ENCODE assay signal across 17 cellular contexts in genomic region chr17:58703887-58704286, GRCh38. TPM values are rescaled to one million over a fixed set of nuclear protein-coding genes. Genes with fewer than 3 reads are reported as not detected.
DNase-seq lines count a peak whose midpoint lies in the region; ATAC-seq and TF ChIP-seq lines count a peak whose summit lies in the region.
"Had no signal": no experiment of that assay in that cellular context is flagged by ENCODE, and none has a peak within 500 bp of the region (broad histone marks: within the 10 kb centered on the region; RNA-seq: fewer than 3 reads in every experiment).

No MANE protein-coding gene starts in this region.

- H3K9me3 ChIP-seq in PC-3 (ENCODE audit: low read length) (no peaks in the 10 kb centered on the region), endodermal cell (ENCODE audit: control insufficient read depth, low read length) (peaks cover 9% of the 10 kb centered on the region), smooth muscle cell (replicated peaks; ENCODE audit: low read depth) (no peaks in the 10 kb centered on the region), ovary (no peaks in the 10 kb centered on the region), suprapubic skin (no peaks in the 10 kb centered on the region)
- H3K9me3 ChIP-seq: BLaER1, Caco-2 had no signal

- no peaks in the 10 kb centered on the region for H3K9me3 Mint-ChIP-seq in T-helper 2 cell treated with Interferon-gamma antibody and Interleukin-4, amounts not matched to agents 5 μg/mL and 100 μg/mL, for 36 hours
- H3K9me3 Mint-ChIP-seq in endodermal cell: peaks cover 5% of the 10 kb centered on the region
- H3K9me3 Mint-ChIP-seq: CD8-positive, alpha-beta memory T cell; GM23338 had no signal

- peak overlapping the region; percentile 31 for H3K27ac Mint-ChIP-seq in T-helper 2 cell treated with Interferon-gamma antibody and Interleukin-4, amounts not matched to agents 5 μg/mL and 100 μg/mL, for 36 hours
- H3K27ac Mint-ChIP-seq in endodermal cell: no peak overlapping the region
- H3K27ac Mint-ChIP-seq: GM23338 had no signal

- H3K79me2 ChIP-seq in PC-3 (ENCODE audit: low read length) (no peaks in the 10 kb centered on the region), smooth muscle cell (ENCODE audit: low read depth) (no peaks in the 10 kb centered on the region)

- H3K27me3 ChIP-seq in PC-3 (ENCODE audit: low read length) (no peaks in the 10 kb centered on the region), endodermal cell (ENCODE audit: control insufficient read depth, insufficient read depth, low read length, poor library complexity, severe bottlenecking) (no peaks in the 10 kb centered on the region), smooth muscle cell (ENCODE audit: low read depth) (no peaks in the 10 kb centered on the region), ovary (no peaks in the 10 kb centered on the region), suprapubic skin (no peaks in the 10 kb centered on the region)
- H3K27me3 ChIP-seq: BLaER1 had no signal

- H3K4me3 ChIP-seq in PC-3 (ENCODE audit: low read length) (no peak overlapping the region), endodermal cell (ENCODE audit: low read length) (no peak overlapping the region), smooth muscle cell (no peak overlapping the region), ovary (no peak overlapping the region), suprapubic skin (no peak overlapping the region)
- H3K4me3 ChIP-seq: BLaER1, GM23338 had no signal

- H4K20me1 ChIP-seq in PC-3 (ENCODE audit: low read length) (no peaks in the 10 kb centered on the region), smooth muscle cell (ENCODE audit: low read depth) (no peaks in the 10 kb centered on the region)
- H4K20me1 ChIP-seq: BLaER1 had no signal

- H3K27me3 Mint-ChIP-seq in T-helper 2 cell treated with Interferon-gamma antibody and Interleukin-4, amounts not matched to agents 5 μg/mL and 100 μg/mL, for 36 hours (ENCODE audit: low read depth): no peaks in the 10 kb centered on the region
- no peaks in the 10 kb centered on the region for H3K27me3 Mint-ChIP-seq in endodermal cell (ENCODE audit: insufficient read depth)
- H3K27me3 Mint-ChIP-seq: CD8-positive, alpha-beta memory T cell had no signal

- no TSS peak for BruUV-seq in PC-3 (replicated peaks; lab: Mats Ljungman, UMichigan)

- DNase-seq in T-helper 2 cell treated with Interferon-gamma antibody and Interleukin-4, amounts not matched to agents 5 μg/mL and 100 μg/mL, for 36 hours (ENCODE audit: low spot score): no peak
- DNase-seq in T-helper 2 cell (no peak), PC-3 (no peak), endodermal cell (peak; percentile 18), smooth muscle cell (lab: John Stamatoyannopoulos, UW; ENCODE audit: unreplicated experiment) (no peak), NCI-H82 treated with DMSO at 0.1 percent for 48 hours (lab: John Stamatoyannopoulos, UW; ENCODE audit: unreplicated experiment) (no peak), ovary (no peak), suprapubic skin (ENCODE audit: low spot score in 2 of 2) (no peak)
- DNase-seq: AML-193; Caco-2; CD8-positive, alpha-beta memory T cell; DND-41; GDM1; H7 had no signal

- H3K4me2 ChIP-seq in PC-3 (ENCODE audit: low read length): peak overlapping the region; percentile 7
- no peak overlapping the region for H3K4me2 ChIP-seq in smooth muscle cell
- H3K4me2 ChIP-seq: BLaER1, GM23338 had no signal

- H3K4me3 Mint-ChIP-seq in T-helper 2 cell treated with Interferon-gamma antibody and Interleukin-4, amounts not matched to agents 5 μg/mL and 100 μg/mL, for 36 hours: no peak overlapping the region
- no peak overlapping the region for H3K4me3 Mint-ChIP-seq in endodermal cell
- H3K4me3 Mint-ChIP-seq: CD8-positive, alpha-beta memory T cell; GM23338 had no signal

- H2AFZ ChIP-seq in PC-3 (ENCODE audit: low read length) (no peak overlapping the region), smooth muscle cell (ENCODE audit: low read depth) (no peak overlapping the region)
- H2AFZ ChIP-seq: GM23338 had no signal

- POLR2A ChIA-PET in PC-3 (lab: Charles Lee; ENCODE audit: unreplicated experiment): no interaction called here

- H3F3A ChIP-seq in PC-3 (ENCODE audit: low read length, unreplicated experiment): peaks cover 5% of the 10 kb centered on the region
- H3F3A ChIP-seq in smooth muscle cell (ENCODE audit: low read depth): no peaks in the 10 kb centered on the region

- peak overlapping the region; percentile 38 for H3K27ac ChIP-seq in PC-3 (ENCODE audit: low read length)
- H3K27ac ChIP-seq in endodermal cell (ENCODE audit: low read depth, low read length): no peak overlapping the region
- H3K27ac ChIP-seq in smooth muscle cell (ENCODE audit: low read depth): peak overlapping the region; percentile 76
- no peak overlapping the region for H3K27ac ChIP-seq in ovary
- H3K27ac ChIP-seq in suprapubic skin: no peak overlapping the region
- H3K27ac ChIP-seq: 22Rv1, BLaER1 had no signal

- peaks cover 30% of the 10 kb centered on the region for H3K4me1 Mint-ChIP-seq in T-helper 2 cell treated with Interferon-gamma antibody and Interleukin-4, amounts not matched to agents 5 μg/mL and 100 μg/mL, for 36 hours (ENCODE audit: low read depth)
- peaks cover 4% of the 10 kb centered on the region for H3K4me1 Mint-ChIP-seq in endodermal cell
- H3K4me1 Mint-ChIP-seq: GM23338 had no signal

- H3K9ac ChIP-seq in PC-3 (ENCODE audit: low read length) (no peak overlapping the region; the same call in 1 of the 2 replicates), endodermal cell (ENCODE audit: extremely low read depth, low read length, poor library complexity, severe bottlenecking) (no peak overlapping the region), smooth muscle cell (ENCODE audit: low read depth) (no peak overlapping the region)
- H3K9ac ChIP-seq: BLaER1 had no signal

- H3K4me1 ChIP-seq in PC-3 (ENCODE audit: insufficient read depth, low read length): peaks cover 25% of the 10 kb centered on the region
- H3K4me1 ChIP-seq in endodermal cell (ENCODE audit: control insufficient read depth, insufficient read depth, low read length): no peaks in the 10 kb centered on the region
- peaks cover 9% of the 10 kb centered on the region for H3K4me1 ChIP-seq in smooth muscle cell (ENCODE audit: low read depth)
- H3K4me1 ChIP-seq in ovary (ENCODE audit: insufficient read depth): no peaks in the 10 kb centered on the region
- H3K4me1 ChIP-seq in suprapubic skin: no peaks in the 10 kb centered on the region

- no peak for ATAC-seq in PC-3
- ATAC-seq: GM23338 had no signal

- TF ChIP-seq CTCF in PC-3 (conservative IDR thresholded peaks at IDR 0.05; ENCODE audit: low read depth, low read length) (no peak), endodermal cell (conservative IDR thresholded peaks at IDR 0.05) (no peak), smooth muscle cell (IDR thresholded peaks at IDR 0.05; ENCODE audit: borderline replicate concordance, insufficient read depth, poor library complexity, severe bottlenecking) (no peak), ovary (IDR thresholded peaks at IDR 0.05) (no peak), suprapubic skin (IDR thresholded peaks at IDR 0.05) (no peak)

- H3K36me3 Mint-ChIP-seq in T-helper 2 cell treated with Interferon-gamma antibody and Interleukin-4, amounts not matched to agents 5 μg/mL and 100 μg/mL, for 36 hours (ENCODE audit: low read depth): peaks cover 39% of the 10 kb centered on the region
- peaks cover 22% of the 10 kb centered on the region for H3K36me3 Mint-ChIP-seq in endodermal cell (ENCODE audit: low read depth)

- intact Hi-C loops in PC-3 (cut with micrococcal nuclease): no loop called here
- intact Hi-C loops in ovary (cut with DNase I): loop anchor here in 1 of 4 donors (10.0 kb wide), 1 partner anchor 189 kb away; the partner anchor contains the start of gene MTMR4

- CTCF ChIA-PET in PC-3 (lab: Charles Lee): no interaction called here

- TF ChIP-seq POLR2A in ovary (IDR thresholded peaks at IDR 0.05) (no peak), suprapubic skin (IDR thresholded peaks at IDR 0.05) (no peak)

- 100% methylated on average over 2 of the region's 3 CpGs; no CpG with 5 or more reads in 1 of the 2 experiments for WGBS in endodermal cell (ENCODE audit: insufficient coverage in 1 of 2, insufficient read length in 1 of 2), 2 experiments
- 99% methylated on average over 3 of the region's 3 CpGs for WGBS in smooth muscle cell (ENCODE audit: low lambda C conversion rate)
- 73 to 89% (median 79%) methylated on average over 3 of the region's 3 CpGs for WGBS in ovary, 3 donors
- 90% methylated on average over 3 of the region's 3 CpGs for whole genome bisulfite sequencing in suprapubic skin

- H3K36me3 ChIP-seq in PC-3 (ENCODE audit: low read depth, low read length) (peaks cover 3% of the 10 kb centered on the region; the same call in 1 of the 2 replicates), endodermal cell (ENCODE audit: control insufficient read depth, insufficient read depth, low read length) (no peaks in the 10 kb centered on the region), smooth muscle cell (ENCODE audit: low read depth) (no peaks in the 10 kb centered on the region), ovary (no peaks in the 10 kb centered on the region), suprapubic skin (peaks cover 27% of the 10 kb centered on the region)

- H3K9me2 ChIP-seq in PC-3 (replicated peaks; ENCODE audit: low read length): no peaks in the 10 kb centered on the region

- TF ChIP-seq EP300 in ovary (IDR thresholded peaks at IDR 0.05) (no peak), suprapubic skin (IDR thresholded peaks at IDR 0.05) (no peak)

RNA-seq across cellular contexts. Expression of gene RAD51C, which starts 11.5 kb away (rescaled TPM):
- total RNA-seq in PC-3 (2014; rRNA removed) (58.9 and 71.1 TPM in 2 replicates), endodermal cell (10 to 100 TPM; 18.0 to 26.5 TPM), smooth muscle cell (20.9 and 23.2 TPM in 2 replicates), ovary (10 to 100 TPM; 14.2 to 22.2 (median 19.3) TPM), suprapubic skin (10 to 100 TPM in 3 of 4 donors, 1 to 10 TPM in 1; 9.5 to 21.2 (median 11.8) TPM)
- 26.4 TPM for polyA plus RNA-seq in endodermal cell (2013, experiment 1 of 2)
- 29.8 TPM for polyA plus RNA-seq in endodermal cell (2013, experiment 2 of 2)
- polyA plus RNA-seq in smooth muscle cell (27.1 and 29.9 TPM in 2 replicates), ovary (10 to 100 TPM; 20.1 to 32.1 TPM)

RNA-seq across cellular contexts. Expression of gene TEX14, which starts 12.0 kb away (rescaled TPM):
- total RNA-seq in PC-3 (2014; rRNA removed) (0.12 and 0.29 TPM in 2 replicates), endodermal cell (under 1 TPM; 0.09 to 0.18 TPM), smooth muscle cell (0.04 TPM in 1 of 2 replicates, not detected in the other), ovary (1 to 10 TPM in 1 of 7 donors, under 1 TPM in 6; 0.11 to 1.0 (median 0.24) TPM), suprapubic skin (under 1 TPM in 3 of 4 donors, not detected in 1; 0.15 to 0.34 (median 0.32) TPM)
- 0.32 TPM for polyA plus RNA-seq in endodermal cell (2013, experiment 1 of 2)
- polyA plus RNA-seq in endodermal cell (2013, experiment 2 of 2): 0.62 TPM
- polyA plus RNA-seq in smooth muscle cell (not detected in 2 replicates), ovary (under 1 TPM; 0.34 to 0.48 TPM)
- polyA plus RNA-seq: CD8-positive, alpha-beta memory T cell had no signal

RNA-seq across cellular contexts. Expression of gene PPM1E, which starts 51.8 kb away (rescaled TPM):
- total RNA-seq in PC-3 (2014; rRNA removed) (not detected in 2 replicates), endodermal cell (1 to 10 TPM; 1.4 to 2.2 TPM), smooth muscle cell (0.72 and 1.6 TPM in 2 replicates), ovary (1 to 10 TPM in 1 of 7 donors, under 1 TPM in 6; 0.24 to 3.2 (median 0.47) TPM), suprapubic skin (under 1 TPM in 2 of 4 donors, not detected in 2; 0.08 to 0.11 TPM)
- polyA plus RNA-seq in endodermal cell (2013, experiment 1 of 2): 12.0 TPM
- polyA plus RNA-seq in endodermal cell (2013, experiment 2 of 2): 11.7 TPM
- polyA plus RNA-seq in smooth muscle cell (0.02 and 0.29 TPM in 2 replicates), ovary (under 1 TPM; 0.17 to 0.62 TPM)
- total RNA-seq: CD8-positive, alpha-beta memory T cell had no signal

Comparison
In these comparisons a context has a peak if more than half of its experiments do, and no peak if none do; other contexts are left out.
1. H3K27ac ChIP-seq: peak in PC-3 (single experiment) and smooth muscle cell (single experiment); none in endodermal cell (single experiment), ovary (0 of 2) and suprapubic skin (single experiment).